In the genomic region with DNA sequence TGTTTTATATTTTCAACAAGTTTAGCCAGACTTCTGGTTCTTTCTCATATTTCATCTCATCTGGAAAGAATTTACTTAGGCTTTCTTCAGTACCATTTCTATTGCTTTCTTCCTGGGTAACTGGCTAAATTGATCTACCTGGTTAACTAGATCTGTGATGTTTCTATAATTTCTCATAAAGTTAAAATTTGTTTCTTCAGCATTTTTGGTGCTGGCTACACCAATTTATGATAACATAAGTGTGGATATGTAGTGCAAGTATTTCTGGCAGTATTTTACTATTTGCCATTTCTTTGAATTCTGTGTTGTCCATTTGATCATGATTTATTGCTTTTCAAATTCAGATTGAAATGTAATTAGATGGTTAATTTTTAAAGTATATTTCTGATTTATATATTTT, we compare ENCODE assay signal across 2 cellular contexts.
TF ChIP-seq lines count a peak whose summit lies in the region.

No MANE protein-coding gene starts in this region.

TF ChIP-seq in HEK293, 187 proteins besides CTCF, POLR2A, EP300 and RAD21 (continued from another document):
- TF ChIP-seq, protein P1, sequence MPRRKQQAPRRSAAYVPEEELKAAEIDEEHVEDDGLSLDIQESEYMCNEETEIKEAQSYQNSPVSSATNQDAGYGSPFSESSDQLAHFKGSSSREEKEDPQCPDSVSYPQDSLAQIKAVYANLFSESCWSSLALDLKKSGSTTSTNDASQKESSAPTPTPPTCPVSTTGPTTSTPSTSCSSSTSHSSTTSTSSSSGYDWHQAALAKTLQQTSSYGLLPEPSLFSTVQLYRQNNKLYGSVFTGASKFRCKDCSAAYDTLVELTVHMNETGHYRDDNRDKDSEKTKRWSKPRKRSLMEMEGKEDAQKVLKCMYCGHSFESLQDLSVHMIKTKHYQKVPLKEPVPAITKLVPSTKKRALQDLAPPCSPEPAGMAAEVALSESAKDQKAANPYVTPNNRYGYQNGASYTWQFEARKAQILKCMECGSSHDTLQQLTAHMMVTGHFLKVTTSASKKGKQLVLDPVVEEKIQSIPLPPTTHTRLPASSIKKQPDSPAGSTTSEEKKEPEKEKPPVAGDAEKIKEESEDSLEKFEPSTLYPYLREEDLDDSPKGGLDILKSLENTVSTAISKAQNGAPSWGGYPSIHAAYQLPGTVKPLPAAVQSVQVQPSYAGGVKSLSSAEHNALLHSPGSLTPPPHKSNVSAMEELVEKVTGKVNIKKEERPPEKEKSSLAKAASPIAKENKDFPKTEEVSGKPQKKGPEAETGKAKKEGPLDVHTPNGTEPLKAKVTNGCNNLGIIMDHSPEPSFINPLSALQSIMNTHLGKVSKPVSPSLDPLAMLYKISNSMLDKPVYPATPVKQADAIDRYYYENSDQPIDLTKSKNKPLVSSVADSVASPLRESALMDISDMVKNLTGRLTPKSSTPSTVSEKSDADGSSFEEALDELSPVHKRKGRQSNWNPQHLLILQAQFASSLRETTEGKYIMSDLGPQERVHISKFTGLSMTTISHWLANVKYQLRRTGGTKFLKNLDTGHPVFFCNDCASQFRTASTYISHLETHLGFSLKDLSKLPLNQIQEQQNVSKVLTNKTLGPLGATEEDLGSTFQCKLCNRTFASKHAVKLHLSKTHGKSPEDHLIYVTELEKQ (tag by site-specific recombination; IDR thresholded peaks at IDR 0.05; ENCODE audit: borderline replicate concordance) = no peak
- TF ChIP-seq, protein P2, sequence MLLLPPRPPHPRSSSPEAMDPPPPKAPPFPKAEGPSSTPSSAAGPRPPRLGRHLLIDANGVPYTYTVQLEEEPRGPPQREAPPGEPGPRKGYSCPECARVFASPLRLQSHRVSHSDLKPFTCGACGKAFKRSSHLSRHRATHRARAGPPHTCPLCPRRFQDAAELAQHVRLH (tag by site-specific recombination; IDR thresholded peaks at IDR 0.05) = no peak
- TF ChIP-seq ZNF610 (tag by site-specific recombination; IDR thresholded peaks at IDR 0.05; ENCODE audit: borderline replicate concordance) (no peak), ZNF221 (tag by site-specific recombination; IDR thresholded peaks at IDR 0.05; ENCODE audit: borderline replicate concordance) (no peak), ZNF404 (tag by site-specific recombination; IDR thresholded peaks at IDR 0.05) (no peak), ZNF76 (tag by site-specific recombination; IDR thresholded peaks at IDR 0.05; ENCODE audit: borderline replicate concordance, low read depth) (no peak), ZNF677 (tag by site-specific recombination; IDR thresholded peaks at IDR 0.05) (no peak)
- TF ChIP-seq, protein P3, sequence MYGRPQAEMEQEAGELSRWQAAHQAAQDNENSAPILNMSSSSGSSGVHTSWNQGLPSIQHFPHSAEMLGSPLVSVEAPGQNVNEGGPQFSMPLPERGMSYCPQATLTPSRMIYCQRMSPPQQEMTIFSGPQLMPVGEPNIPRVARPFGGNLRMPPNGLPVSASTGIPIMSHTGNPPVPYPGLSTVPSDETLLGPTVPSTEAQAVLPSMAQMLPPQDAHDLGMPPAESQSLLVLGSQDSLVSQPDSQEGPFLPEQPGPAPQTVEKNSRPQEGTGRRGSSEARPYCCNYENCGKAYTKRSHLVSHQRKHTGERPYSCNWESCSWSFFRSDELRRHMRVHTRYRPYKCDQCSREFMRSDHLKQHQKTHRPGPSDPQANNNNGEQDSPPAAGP (tag by site-specific recombination; IDR thresholded peaks at IDR 0.05) = no peak

TF ChIP-seq in GM12878, 131 proteins besides CTCF, POLR2A, EP300 and RAD21 (continued from another document):
- TF ChIP-seq HDAC6 (IDR thresholded peaks at IDR 0.05; ENCODE audit: unreplicated experiment) = no peak
- TF ChIP-seq, protein P4, sequence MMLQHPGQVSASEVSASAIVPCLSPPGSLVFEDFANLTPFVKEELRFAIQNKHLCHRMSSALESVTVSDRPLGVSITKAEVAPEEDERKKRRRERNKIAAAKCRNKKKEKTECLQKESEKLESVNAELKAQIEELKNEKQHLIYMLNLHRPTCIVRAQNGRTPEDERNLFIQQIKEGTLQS (IDR thresholded peaks at IDR 0.05; ENCODE audit: borderline replicate concordance, extremely low read depth, low read depth, low read length) = no peak
